ENCODE assay signal across 14 cellular contexts in the genomic region with DNA sequence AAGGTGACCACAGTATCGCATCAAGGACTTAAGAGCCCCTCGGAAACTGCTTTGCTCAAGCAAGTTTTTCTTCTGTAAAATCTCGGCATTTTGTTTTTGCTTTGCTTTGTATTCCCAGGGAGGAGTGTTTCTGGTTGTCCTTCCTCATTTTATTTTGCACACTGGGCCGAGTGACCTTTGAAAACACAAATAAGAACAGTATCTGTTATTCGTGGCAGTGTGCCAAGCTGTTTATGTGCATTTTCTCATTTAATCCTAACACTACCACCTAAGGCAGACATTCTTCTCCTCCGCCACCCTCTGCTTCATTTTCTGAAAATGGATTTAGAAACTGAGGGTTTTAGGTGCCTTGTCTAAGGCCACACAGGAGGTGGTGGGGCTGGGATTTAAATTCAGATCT.
"Had no signal": no experiment of that assay in that cellular context is flagged by ENCODE, and none has a peak within 500 bp of the region (broad histone marks: within the 10 kb centered on the region; RNA-seq: fewer than 3 reads in every experiment).

No MANE protein-coding gene starts in this region.

- DNase-seq: activated CD4-positive, alpha-beta memory T cell treated with anti-CD3 and anti-CD28 coated beads, Interleukin-2, amount 10 ng/mL, durations not matched to agents 7 days and 5 days; activated CD8-positive, alpha-beta memory T cell treated with anti-CD3 and anti-CD28 coated beads, Interleukin-2, amount 50 U/mL, for 4 hours; activated T-cell treated with anti-CD3 and anti-CD28 coated beads, Interleukin-2, amount 50 U/mL, for 72 hours; aorta; effector CD4-positive, alpha-beta T cell; left ventricle myocardium superior; mesenchymal stem cell; small intestine; substantia nigra; upper lobe of left lung had no signal

- FAIRE-seq: keratinocyte, small intestine had no signal

- H3K9ac ChIP-seq: parathyroid adenoma had no signal

- H3K27me3 ChIP-seq: breast epithelium, upper lobe of left lung had no signal

- H3K36me3 ChIP-seq: breast epithelium had no signal

- H2AFZ ChIP-seq: parathyroid adenoma had no signal

- H3K4me3 ChIP-seq: breast epithelium, upper lobe of left lung had no signal

- ATAC-seq: activated T-cell treated with anti-CD3 and anti-CD28 coated beads, Interleukin-2, amount 50 U/mL, for 72 hours; left ventricle myocardium superior; stimulated activated memory B cell treated with anti-CD40 and anti-IgM and Interleukin-4, amounts not matched to agents 10 μg/mL and 1 μg/mL and 100 μg/mL, for 72 hours had no signal

- H3K27ac ChIP-seq: breast epithelium, parathyroid adenoma, upper lobe of left lung had no signal

- H3K9me3 ChIP-seq: breast epithelium, upper lobe of left lung had no signal

- H3K79me2 ChIP-seq: parathyroid adenoma had no signal

- H3K4me1 ChIP-seq: breast epithelium, parathyroid adenoma, upper lobe of left lung had no signal
